Comparison of ENCODE assay signal across 10 cellular contexts in the genomic region with DNA sequence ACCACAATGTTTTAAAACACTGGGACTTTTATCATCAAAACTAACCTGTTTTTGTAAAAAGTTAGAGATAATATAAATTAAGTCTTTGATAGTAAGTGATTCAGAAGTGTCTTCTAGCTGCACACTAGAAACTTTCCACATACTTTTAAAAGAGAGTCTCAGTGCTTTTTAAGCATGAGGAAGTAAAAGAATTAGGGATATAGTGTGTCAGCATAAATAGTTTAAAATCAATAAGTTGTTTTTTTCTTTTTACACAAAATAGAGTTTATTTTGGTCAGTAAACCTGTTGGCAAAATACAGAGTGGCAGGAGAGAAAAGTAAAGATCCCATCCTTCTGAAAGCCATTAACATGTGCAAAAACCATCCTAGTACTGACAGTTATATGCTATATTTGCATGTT. TPM values are rescaled to one million over a fixed set of nuclear protein-coding genes. Genes with fewer than 3 reads are reported as not detected.
DNase-seq lines count a peak whose midpoint lies in the region; ATAC-seq and TF ChIP-seq lines count a peak whose summit lies in the region.
"Had no signal": no experiment of that assay in that cellular context is flagged by ENCODE, and none has a peak within 500 bp of the region (broad histone marks: within the 10 kb centered on the region; RNA-seq: fewer than 3 reads in every experiment).

No MANE protein-coding gene starts in this region.

- H3K36me3 Mint-ChIP-seq in CD4-positive, alpha-beta T cell (ENCODE audit: low read depth) = peaks cover 26% of the 10 kb centered on the region
- H3K36me3 Mint-ChIP-seq in central memory CD8-positive, alpha-beta T cell (ENCODE audit: insufficient read depth) = peaks cover 19% of the 10 kb centered on the region
- peaks cover 5% of the 10 kb centered on the region for H3K36me3 Mint-ChIP-seq in neural crest cell (ENCODE audit: low read depth)

- no peaks in the 10 kb centered on the region for H3K27me3 Mint-ChIP-seq in CD4-positive, alpha-beta T cell
- H3K27me3 Mint-ChIP-seq in central memory CD8-positive, alpha-beta T cell = no peaks in the 10 kb centered on the region
- no peaks in the 10 kb centered on the region for H3K27me3 Mint-ChIP-seq in neural crest cell (ENCODE audit: low read depth)

- no peaks in the 10 kb centered on the region for H4K20me1 ChIP-seq in Karpas-422 (ENCODE audit: insufficient read depth, low read depth, low read length)

- intact Hi-C loops in CD4-positive, alpha-beta T cell (cut with DNase I, micrococcal nuclease) = no loop called here
- intact Hi-C loops in thyroid gland (cut with DNase I) = no loop called here

- H3K4me1 ChIP-seq in Karpas-422 (ENCODE audit: low read length) (peaks cover 13% of the 10 kb centered on the region), thyroid gland (peaks cover 4 to 12% of the 10 kb centered on the region in 2 donors)
- H3K4me1 ChIP-seq: uterus had no signal

- H3K9me3 Mint-ChIP-seq in CD4-positive, alpha-beta T cell = no peaks in the 10 kb centered on the region
- no peaks in the 10 kb centered on the region for H3K9me3 Mint-ChIP-seq in central memory CD8-positive, alpha-beta T cell
- H3K9me3 Mint-ChIP-seq in neural crest cell = no peaks in the 10 kb centered on the region

- TF ChIP-seq CTCF in CD4-positive, alpha-beta T cell (IDR thresholded peaks at IDR 0.05) = no peak
- TF ChIP-seq CTCF in neural crest cell (conservative IDR thresholded peaks at IDR 0.05) (no peak), thyroid gland (IDR thresholded peaks at IDR 0.05) (no peak)

- peak overlapping the region; percentile 88 for H3K9ac ChIP-seq in Karpas-422 (ENCODE audit: low read length)

- peaks cover 65% of the 10 kb centered on the region for H3K79me2 ChIP-seq in Karpas-422 (ENCODE audit: low read length)

- H3K27me3 ChIP-seq in CD4-positive, alpha-beta T cell (ENCODE audit: control insufficient read depth, insufficient read depth, low read length) = no peaks in the 10 kb centered on the region
- H3K27me3 ChIP-seq in Karpas-422 (ENCODE audit: low read length) = no peaks in the 10 kb centered on the region
- no peaks in the 10 kb centered on the region for H3K27me3 ChIP-seq in thyroid gland
- H3K27me3 ChIP-seq: uterus had no signal

- peaks cover 36% of the 10 kb centered on the region for H3K4me1 Mint-ChIP-seq in CD4-positive, alpha-beta T cell (ENCODE audit: low read depth)
- H3K4me1 Mint-ChIP-seq in central memory CD8-positive, alpha-beta T cell = peaks cover 25% of the 10 kb centered on the region
- peaks cover 20% of the 10 kb centered on the region for H3K4me1 Mint-ChIP-seq in neural crest cell

- POLR2A ChIA-PET in CD4-positive, alpha-beta T cell (lab: Charles Lee) = no interaction called here

- H3K36me3 ChIP-seq in Karpas-422 (ENCODE audit: insufficient read depth, low read length) = peaks cover 13% of the 10 kb centered on the region; the same call in 1 of the 2 replicates
- no peaks in the 10 kb centered on the region for H3K36me3 ChIP-seq in thyroid gland
- H3K36me3 ChIP-seq: uterus had no signal

- H2AFZ ChIP-seq in Karpas-422 (ENCODE audit: low read length) = no peak overlapping the region

- peak overlapping the region; percentile 94 for H3K4me3 Mint-ChIP-seq in CD4-positive, alpha-beta T cell
- peak overlapping the region; percentile 86 for H3K4me3 Mint-ChIP-seq in central memory CD8-positive, alpha-beta T cell
- H3K4me3 Mint-ChIP-seq in neural crest cell = peak overlapping the region; percentile 93

- DNase-seq in CD4-positive, alpha-beta T cell = no peak
- no peak for DNase-seq in Karpas-422
- no peak for DNase-seq in central memory CD8-positive, alpha-beta T cell (ENCODE audit: low spot score in 2 of 2)
- DNase-seq in neural crest cell (ENCODE audit: low read depth, low spot score) = no peak
- DNase-seq in OCI-M1 (lab: John Stamatoyannopoulos, UW) = no peak
- no peak for DNase-seq in thyroid gland
- no peak for DNase-seq in caudate nucleus (lab: John Stamatoyannopoulos, UW)
- DNase-seq: NCI-H1048, uterus had no signal

- ATAC-seq in CD4-positive, alpha-beta T cell (ENCODE audit: poor library complexity) = no peak
- no peak for ATAC-seq in central memory CD8-positive, alpha-beta T cell (replicated peaks; ENCODE audit: extremely low read depth, poor library complexity, severe bottlenecking)
- no peak for ATAC-seq in HG02678 (IDR thresholded peaks at IDR 0.05; ENCODE audit: unreplicated experiment)

- H3K27ac Mint-ChIP-seq in CD4-positive, alpha-beta T cell = no peak overlapping the region
- H3K27ac Mint-ChIP-seq in central memory CD8-positive, alpha-beta T cell (ENCODE audit: low read depth) = no peak overlapping the region
- H3K27ac Mint-ChIP-seq in neural crest cell (ENCODE audit: unreplicated experiment) = no peak overlapping the region

- H3K4me2 ChIP-seq in Karpas-422 (ENCODE audit: low read depth, low read length, poor library complexity, severe bottlenecking) = peak overlapping the region; percentile 88

- no peaks in the 10 kb centered on the region for H3K9me2 ChIP-seq in Karpas-422 (replicated peaks; ENCODE audit: insufficient read depth, low read length)

- CTCF ChIA-PET in CD4-positive, alpha-beta T cell (lab: Charles Lee) = no interaction called here

- H3K4me3 ChIP-seq in Karpas-422 (ENCODE audit: low read length) (peak overlapping the region; percentile 88), thyroid gland (replicated peaks in 1 of 3) (no peak overlapping the region)

- no peak for TF ChIP-seq POLR2A in thyroid gland (IDR thresholded peaks at IDR 0.05)

- H3K9me3 ChIP-seq in CD4-positive, alpha-beta T cell (ENCODE audit: control insufficient read depth, low read length) = no peaks in the 10 kb centered on the region
- H3K9me3 ChIP-seq in Karpas-422 (ENCODE audit: low read length) (no peaks in the 10 kb centered on the region), thyroid gland (no peaks in the 10 kb centered on the region)
- H3K9me3 ChIP-seq: uterus had no signal

- H3K27ac ChIP-seq in CD4-positive, alpha-beta T cell (ENCODE audit: low read depth, low read length) = no peak overlapping the region
- H3K27ac ChIP-seq in Karpas-422 (ENCODE audit: low read length) (peak overlapping the region; percentile 84), thyroid gland (peak overlapping the region in 1 of 3 donors; percentile 93), caudate nucleus (ENCODE audit: low read depth, low read length) (no peak overlapping the region)

RNA-seq across cellular contexts. Expression of a gene that starts 1.7 kb away (rescaled TPM):
- 10 to 100 TPM; 70.9 to 74.6 TPM for total RNA-seq in CD4-positive, alpha-beta T cell
- 43.4 and 95.2 TPM in 2 replicates for total RNA-seq in Karpas-422 (2014; rRNA removed; shearing (Covaris generic); ENCODE audit: low replicate concordance)
- total RNA-seq in neural crest cell = 92.3 and 104 TPM in 2 replicates
- total RNA-seq in thyroid gland = 10 to 100 TPM; 49.7 to 93.7 (median 56.8) TPM
